ENCODE assay signal across 1 cellular context in the genomic region with DNA sequence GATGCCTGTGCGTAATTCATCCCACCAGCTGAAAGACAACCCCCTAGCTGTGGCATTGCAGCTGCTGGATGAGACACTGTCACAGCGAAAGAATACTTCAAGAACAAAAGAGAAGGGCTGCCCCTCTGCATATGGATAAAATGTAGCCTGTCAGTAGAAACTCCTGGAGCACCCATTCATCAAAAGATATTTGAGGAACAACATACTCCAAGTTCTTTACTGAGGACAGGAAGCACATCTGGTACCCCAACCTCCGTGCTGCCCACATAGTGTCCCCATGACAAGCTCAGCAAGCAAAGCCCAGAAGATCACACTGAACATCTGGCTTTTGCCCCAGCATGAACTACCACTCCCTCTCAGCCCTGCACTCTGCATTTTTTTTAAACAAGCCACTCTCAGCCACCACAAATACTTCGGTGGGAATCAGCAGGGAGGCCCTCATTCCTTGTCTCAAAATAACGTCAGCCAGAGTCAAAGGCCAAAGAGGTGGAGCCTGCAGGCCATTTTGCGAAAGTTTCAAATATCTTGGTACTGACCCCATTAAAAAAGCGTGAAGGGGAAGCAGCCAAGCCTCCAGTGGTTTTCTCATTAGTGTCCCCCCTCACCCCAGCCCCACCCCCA.
TF ChIP-seq lines count a peak whose summit lies in the region.

No MANE protein-coding gene starts in this region.

TF ChIP-seq in IMR-90, 13 proteins besides CTCF, POLR2A, EP300 and RAD21:
- peak; percentile 21; the same call in 1 of the 2 replicates for TF ChIP-seq SMC3 (IDR thresholded peaks at IDR 0.05; ENCODE audit: low read depth, low read length)
- TF ChIP-seq MAFK (IDR thresholded peaks at IDR 0.05; ENCODE audit: low read depth, low read length) = 0 out of 2 replicates have a peak, but pooled peaks have one; percentile 4
- no peak for TF ChIP-seq CHD1 (IDR thresholded peaks at IDR 0.05; ENCODE audit: low read depth, low read length)
- TF ChIP-seq, protein P1, sequence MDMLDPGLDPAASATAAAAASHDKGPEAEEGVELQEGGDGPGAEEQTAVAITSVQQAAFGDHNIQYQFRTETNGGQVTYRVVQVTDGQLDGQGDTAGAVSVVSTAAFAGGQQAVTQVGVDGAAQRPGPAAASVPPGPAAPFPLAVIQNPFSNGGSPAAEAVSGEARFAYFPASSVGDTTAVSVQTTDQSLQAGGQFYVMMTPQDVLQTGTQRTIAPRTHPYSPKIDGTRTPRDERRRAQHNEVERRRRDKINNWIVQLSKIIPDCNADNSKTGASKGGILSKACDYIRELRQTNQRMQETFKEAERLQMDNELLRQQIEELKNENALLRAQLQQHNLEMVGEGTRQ (IDR thresholded peaks at IDR 0.05; ENCODE audit: low read depth, low read length) = no peak
- peak; percentile 54 for TF ChIP-seq BHLHE40 (IDR thresholded peaks at IDR 0.05; ENCODE audit: low read depth, low read length)
- TF ChIP-seq CEBPB (IDR thresholded peaks at IDR 0.05; ENCODE audit: low read depth, low read length) = peak; percentile 60
- TF ChIP-seq FOS (IDR thresholded peaks at IDR 0.05; ENCODE audit: low read depth, low read length) = peak; percentile 66; the same call in 1 of the 2 replicates
- TF ChIP-seq MAZ (IDR thresholded peaks at IDR 0.05; ENCODE audit: borderline replicate concordance, low read depth, low read length) = peak; percentile 46; the same call in 1 of the 2 replicates
- TF ChIP-seq RCOR1 (IDR thresholded peaks at IDR 0.05; ENCODE audit: insufficient replicate concordance, low read length) = no peak
- TF ChIP-seq ELK1 (IDR thresholded peaks at IDR 0.05; ENCODE audit: borderline replicate concordance, low read depth, low read length) = no peak
- 0 out of 2 replicates have a peak, but pooled peaks have one; percentile 14 for TF ChIP-seq MXI1 (IDR thresholded peaks at IDR 0.05; ENCODE audit: borderline replicate concordance, low read depth, low read length)
